ENCODE assay signal across 37 cellular contexts in the genomic region with DNA sequence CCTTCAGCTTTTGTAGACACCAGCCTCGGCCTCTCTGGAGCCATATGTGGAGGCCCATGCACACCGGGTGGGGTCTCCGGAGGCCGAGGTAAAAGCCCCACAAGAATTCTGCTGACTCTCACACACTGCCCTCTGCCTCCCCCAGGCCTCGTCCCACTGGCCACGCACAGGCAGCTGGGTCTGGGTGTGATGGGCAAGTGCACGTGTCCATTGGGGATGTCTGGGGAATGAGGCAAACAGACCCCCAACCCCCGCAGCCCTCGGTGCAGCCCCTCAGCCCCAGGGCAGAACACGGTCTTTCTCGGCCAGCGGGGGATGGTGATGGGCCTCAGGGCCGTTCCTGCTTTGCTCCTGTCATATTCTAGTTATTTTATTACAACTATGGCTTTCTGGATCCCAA. TPM values are rescaled to one million over a fixed set of nuclear protein-coding genes. Genes with fewer than 3 reads are reported as not detected.
"Had no signal": no experiment of that assay in that cellular context is flagged by ENCODE, and none has a peak within 500 bp of the region (broad histone marks: within the 10 kb centered on the region; RNA-seq: fewer than 3 reads in every experiment).

No MANE protein-coding gene starts in this region.

- DNase-seq: activated effector memory CD4-positive, alpha-beta T cell treated with anti-CD3 and anti-CD28 coated beads, Interleukin-2, amount 50 U/mL, for 16 hours; activated effector memory CD4-positive, alpha-beta T cell treated with Interleukin-2 at 50 U/mL for 16 hours; activated gamma-delta T cell; activated gamma-delta T cell treated with Interleukin-2 at 50 U/mL for 16 hours; activated naive CD4-positive, alpha-beta T cell; activated naive CD4-positive, alpha-beta T cell treated with anti-CD3 and anti-CD28 coated beads for 36 hours; activated naive CD4-positive, alpha-beta T cell treated with anti-CD3 and anti-CD28 coated beads, Interleukin-2, amount 10 ng/mL, durations not matched to agents 7 days and 5 days; activated naive CD4-positive, alpha-beta T cell treated with anti-CD3 and anti-CD28 coated beads, Interleukin-2, amount 50 U/mL, for 16 hours; activated naive CD4-positive, alpha-beta T cell treated with Interleukin-2 at 50 U/mL for 16 hours; activated naive CD8-positive, alpha-beta T cell treated with anti-CD3 and anti-CD28 coated beads for 36 hours; activated naive CD8-positive, alpha-beta T cell treated with anti-CD3 and anti-CD28 coated beads, Interleukin-2, amount 10 ng/mL, durations not matched to agents 7 days and 5 days; activated naive CD8-positive, alpha-beta T cell treated with anti-CD3 and anti-CD28 coated beads, Interleukin-2, amount 50 U/mL, for 24 hours; activated T-cell treated with anti-CD3 and anti-CD28 coated beads, Interleukin-2, amount 50 U/mL, for 24 hours; activated T-cell treated with anti-CD3 and anti-CD28 coated beads, Interleukin-2, amount 50 U/mL, for 4 hours; activated T-cell treated with anti-CD3 and anti-CD28 coated beads, Interleukin-2, amount 50 U/mL, for 48 hours; activated T-cell treated with anti-CD3 and anti-CD28 coated beads, Interleukin-2, amount 50 U/mL, for 72 hours; adrenal gland; amniotic stem cell; amygdala; anterior cingulate cortex; aorta; body of pancreas; brain microvascular endothelial cell; caudate nucleus; central memory CD4-positive, alpha-beta T cell; cerebellar nuclear complex had no signal

- H3K4me1 ChIP-seq: adrenal gland, ascending aorta, body of pancreas, breast epithelium had no signal

- H3K27me3 ChIP-seq: ascending aorta, cardiac muscle cell had no signal

- H3K36me3 ChIP-seq: adrenal gland, ascending aorta, brain microvascular endothelial cell, breast epithelium, cardiac muscle cell had no signal

- H3K4me3 ChIP-seq: adrenal gland, ascending aorta, body of pancreas, breast epithelium, cardiac muscle cell had no signal

- H3K27ac ChIP-seq: adrenal gland, ascending aorta, body of pancreas, brain microvascular endothelial cell, breast epithelium, cardiac muscle cell had no signal

- ATAC-seq: activated naive CD4-positive, alpha-beta T cell treated with anti-CD3 and anti-CD28 coated beads, Interleukin-2, amount 50 U/mL, for 72 hours; activated naive CD8-positive, alpha-beta T cell treated with anti-CD3 and anti-CD28 coated beads, Interleukin-2, amount 50 U/mL, for 24 hours; activated T-cell treated with anti-CD3 and anti-CD28 coated beads, Interleukin-2, amount 50 U/mL, for 4 hours; activated T-cell treated with anti-CD3 and anti-CD28 coated beads, Interleukin-2, amount 50 U/mL, for 72 hours; activated T-helper 17 cell treated with anti-CD3 and anti-CD28 coated beads, Interleukin-2, amount 50 U/mL, for 72 hours; body of pancreas had no signal

- H3K9me3 ChIP-seq: adrenal gland, ascending aorta, body of pancreas, breast epithelium had no signal

RNA-seq across cellular contexts. Expression of gene GATA5, which starts 44.0 kb away (rescaled TPM):
- total RNA-seq: activated naive CD4-positive, alpha-beta T cell treated with anti-CD3 and anti-CD28 coated beads for 36 hours; activated naive CD4-positive, alpha-beta T cell treated with anti-CD3 and anti-CD28 coated beads, Interleukin-2, amount 50 U/mL, for 72 hours; activated naive CD8-positive, alpha-beta T cell treated with anti-CD3 and anti-CD28 coated beads for 36 hours; activated naive CD8-positive, alpha-beta T cell treated with anti-CD3 and anti-CD28 coated beads, Interleukin-2, amount 10 ng/mL, durations not matched to agents 7 days and 5 days; activated T-cell treated with anti-CD3 and anti-CD28 coated beads, Interleukin-2, amount 50 U/mL, for 4 hours; activated T-cell treated with anti-CD3 and anti-CD28 coated beads, Interleukin-2, amount 50 U/mL, for 72 hours; activated T-helper 1 cell treated with anti-CD3 and anti-CD28 coated beads, Interleukin-12 subunit alpha, Interleukin-12 subunit beta, Interleukin-2, Interleukin-4 antibody, amounts not matched to agents 30 ng/mL and 10 ng/mL and 1 ng/mL, durations not matched to agents 14 hours and 24 hours and 36 hours; activated T-helper 17 cell treated with anti-CD3 and anti-CD28 coated beads, Interleukin-2, amount 50 U/mL, for 72 hours; activated T-helper 2 cell treated with anti-CD3 and anti-CD28 coated beads, Interferon-gamma antibody, Interleukin-2, Interleukin-4, amounts not matched to agents 10 μg/mL and 5 μg/mL and 100 μg/mL, durations not matched to agents 14 hours and 24 hours and 36 hours; ascending aorta; astrocyte; body of pancreas; bronchial epithelial cell; cerebellum; chondrocyte had no signal
